In genomic region chr19:2807379-2808128, GRCh38 we compare ENCODE assay signal across 1 cellular context.
TF ChIP-seq lines count a peak whose summit lies in the region.

No MANE protein-coding gene starts in this region.

TF ChIP-seq in endothelial cell of umbilical vein, 7 proteins besides CTCF, POLR2A, EP300 and RAD21:
- TF ChIP-seq JUN (IDR thresholded peaks at IDR 0.05; ENCODE audit: borderline replicate concordance, insufficient read depth, insufficient read length, low read depth) (no peak), POLR2AphosphoS5 (IDR thresholded peaks at IDR 0.05; ENCODE audit: insufficient read depth, low read depth, low read length) (no peak)
